Comparison of ENCODE assay signal across 1 cellular context in genomic region chr2:86186431-86186830, GRCh38.
TF ChIP-seq lines count a peak whose summit lies in the region.

No MANE protein-coding gene starts in this region.

TF ChIP-seq in GM12878, 131 proteins besides CTCF, POLR2A, EP300 and RAD21 (continued from another document):
- no peak for TF ChIP-seq PAX5 (IDR thresholded peaks at IDR 0.05; ENCODE audit: borderline replicate concordance, low read depth, low read length)
- TF ChIP-seq SIX5 (IDR thresholded peaks at IDR 0.05; ENCODE audit: low read depth, low read length, severe bottlenecking) = no peak
- TF ChIP-seq MXI1 (IDR thresholded peaks at IDR 0.05; ENCODE audit: low read depth, low read length) = no peak
- no peak for TF ChIP-seq SP1 (IDR thresholded peaks at IDR 0.05; ENCODE audit: low read depth, low read length)
- no peak for TF ChIP-seq ZBED1 (IDR thresholded peaks at IDR 0.05; ENCODE audit: borderline replicate concordance)
- no peak for TF ChIP-seq PML (IDR thresholded peaks at IDR 0.05; ENCODE audit: low read length)
- no peak for TF ChIP-seq RELA (IDR thresholded peaks at IDR 0.05; ENCODE audit: borderline replicate concordance, partially characterized antibody)
- no peak for TF ChIP-seq SUPT20H (IDR thresholded peaks at IDR 0.05; ENCODE audit: borderline replicate concordance, control insufficient read depth, low read depth, low read length)
- TF ChIP-seq NR2C1 (IDR thresholded peaks at IDR 0.05) = no peak
